11 cellular contexts compared by ENCODE assay signal in genomic region chr11:82858556-82859091, GRCh38. TPM values are rescaled to one million over a fixed set of nuclear protein-coding genes. Genes with fewer than 3 reads are reported as not detected.
DNase-seq lines count a peak whose midpoint lies in the region; ATAC-seq and TF ChIP-seq lines count a peak whose summit lies in the region.
"Had no signal": no experiment of that assay in that cellular context is flagged by ENCODE, and none has a peak within 500 bp of the region (broad histone marks: within the 10 kb centered on the region; RNA-seq: fewer than 3 reads in every experiment).

No MANE protein-coding gene starts in this region.

- H3K27ac ChIP-seq in thoracic aorta: peak overlapping the region in 1 of 2 donors; percentile 49

- H3K27me3 Mint-ChIP-seq in HFFc6 (ENCODE audit: insufficient read depth): no peaks in the 10 kb centered on the region; the same call in none of the 2 replicates

- peak overlapping the region; percentile 82 for H3K27ac Mint-ChIP-seq in HFFc6
- H3K27ac Mint-ChIP-seq: GM23338 had no signal

- H3K9me3 ChIP-seq in thoracic aorta: no peaks in the 10 kb centered on the region
- H3K9me3 ChIP-seq: body of pancreas had no signal

- H3K4me1 Mint-ChIP-seq in HFFc6 (ENCODE audit: low read depth): peaks cover 87% of the 10 kb centered on the region
- H3K4me1 Mint-ChIP-seq: GM23338 had no signal

- no peaks in the 10 kb centered on the region for H3K27me3 ChIP-seq in thoracic aorta (replicated peaks; ENCODE audit: insufficient read depth)
- H3K27me3 ChIP-seq: body of pancreas had no signal

- H3K9me3 Mint-ChIP-seq in HFFc6: peaks cover 2% of the 10 kb centered on the region; the same call in 1 of the 2 replicates
- H3K9me3 Mint-ChIP-seq: GM23338 had no signal

- no peak for ATAC-seq in thoracic aorta (ENCODE audit: insufficient number of reproducible peaks, low FRiP score, low read depth)
- ATAC-seq in HG03039 (IDR thresholded peaks at IDR 0.05; ENCODE audit: unreplicated experiment): no peak
- ATAC-seq in HG03460 (IDR thresholded peaks at IDR 0.05; ENCODE audit: unreplicated experiment): no peak
- ATAC-seq: body of pancreas, GM23338 had no signal

- H3K36me3 ChIP-seq in thoracic aorta: no peaks in the 10 kb centered on the region

- peak; percentile 65 for DNase-seq in HFFc6
- peak; percentile 70 for DNase-seq in glomerular visceral epithelial cell (ENCODE audit: extremely low spot score)
- no peak for DNase-seq in thoracic aorta (ENCODE audit: low spot score)
- DNase-seq in NCI-H526 (lab: John Stamatoyannopoulos, UW): no peak
- DNase-seq in activated naive CD4-positive, alpha-beta T cell (lab: John Stamatoyannopoulos, UW): no peak
- DNase-seq: activated CD4-positive, alpha-beta T cell treated with anti-CD3 and anti-CD28 coated beads, Interleukin-2, amount 50 U/mL, for 4 hours; body of pancreas had no signal

- H3K4me1 ChIP-seq in thoracic aorta (ENCODE audit: control insufficient read depth in 1 of 2, low read depth in 2 of 2): peaks cover 0 to 17% of the 10 kb centered on the region in 2 donors
- H3K4me1 ChIP-seq: body of pancreas had no signal

- H3K36me3 Mint-ChIP-seq in HFFc6 (ENCODE audit: low read depth): peaks cover 7% of the 10 kb centered on the region

- H3K4me3 ChIP-seq in WI38 (ENCODE audit: low read depth, low read length) (peak overlapping the region; percentile 33), thoracic aorta (peak overlapping the region; percentile 3)
- H3K4me3 ChIP-seq: body of pancreas, GM23338 had no signal

- TF ChIP-seq CTCF in HFFc6 (IDR thresholded peaks at IDR 0.05) (no peak), WI38 (IDR thresholded peaks at IDR 0.05; ENCODE audit: low read depth, low read length) (no peak), thoracic aorta (IDR thresholded peaks at IDR 0.05) (no peak)

- peak overlapping the region; percentile 74 for H3K4me3 Mint-ChIP-seq in HFFc6
- H3K4me3 Mint-ChIP-seq: GM23338 had no signal

RNA-seq across cellular contexts. Expression of gene PRCP, which starts 41.6 kb away (rescaled TPM):
- total RNA-seq in HFFc6 (2021; fragmentation: NEBNext Ultra II Directional; extraction: Animal tissue kit (Norgen Biotek cat#: 25700)): 10 to 100 TPM; 51.2 to 63.3 (median 57.5) TPM
- total RNA-seq in thoracic aorta: 10 to 100 TPM; 46.8 to 55.9 TPM

RNA-seq across cellular contexts. Expression of gene DDIAS, which starts 42.9 kb away (rescaled TPM):
- total RNA-seq in HFFc6 (2021; fragmentation: NEBNext Ultra II Directional; extraction: Animal tissue kit (Norgen Biotek cat#: 25700)): 1 to 10 TPM; 4.7 to 9.7 (median 8.4) TPM
- total RNA-seq in thoracic aorta: 1 to 10 TPM in 1 of 2 donors, not detected in 1; 1.2 TPM
- total RNA-seq: body of pancreas had no signal

Comparison
In these comparisons a context has a peak if more than half of its experiments do, and no peak if none do; other contexts are left out.
1. DNase-seq: peak in HFFc6 (single experiment) and glomerular visceral epithelial cell (single experiment); none in thoracic aorta (single experiment), NCI-H526 (0 of 2) and activated naive CD4-positive, alpha-beta T cell (0 of 4).